In genomic region chr22:26168934-26169311, GRCh38 we compare ENCODE assay signal across 12 cellular contexts. TPM values are rescaled to one million over a fixed set of nuclear protein-coding genes. Genes with fewer than 3 reads are reported as not detected.
DNase-seq lines count a peak whose midpoint lies in the region; ATAC-seq and TF ChIP-seq lines count a peak whose summit lies in the region.
"Had no signal": no experiment of that assay in that cellular context is flagged by ENCODE, and none has a peak within 500 bp of the region (broad histone marks: within the 10 kb centered on the region; RNA-seq: fewer than 3 reads in every experiment).

No MANE protein-coding gene starts in this region.

- CTCF ChIA-PET in naive thymus-derived CD4-positive, alpha-beta T cell (lab: Charles Lee), result no interaction called here

- intact Hi-C loops in dorsolateral prefrontal cortex (cut with DNase I), result no loop called here
- intact Hi-C loops in naive thymus-derived CD4-positive, alpha-beta T cell (cut with micrococcal nuclease), result no loop called here

- H3K36me3 Mint-ChIP-seq in activated T-cell treated with anti-CD3 and anti-CD28 coated beads, Interleukin-2, amount 50 U/mL, for 72 hours (ENCODE audit: insufficient read depth in 2 of 2), result no peaks in the 10 kb centered on the region
- no peaks in the 10 kb centered on the region for H3K36me3 Mint-ChIP-seq in activated T-cell treated with anti-CD3 and anti-CD28 coated beads, Interleukin-2, amount 50 U/mL, for 4 hours (ENCODE audit: insufficient read depth)
- peaks cover 0 to 4% (median 0%) of the 10 kb centered on the region in 5 donors for H3K36me3 Mint-ChIP-seq in naive thymus-derived CD4-positive, alpha-beta T cell

- ATAC-seq in activated T-cell treated with anti-CD3 and anti-CD28 coated beads, Interleukin-2, amount 50 U/mL, for 72 hours (replicated peaks in 1 of 2), result no peak
- ATAC-seq in activated T-cell treated with anti-CD3 and anti-CD28 coated beads, Interleukin-2, amount 50 U/mL, for 4 hours, result no peak
- no peak for ATAC-seq in naive thymus-derived CD4-positive, alpha-beta T cell
- ATAC-seq in upper lobe of left lung (ENCODE audit: low FRiP score in 2 of 2), result no peak
- no peak for ATAC-seq in esophagus mucosa
- ATAC-seq: sciatic nerve had no signal

- TF ChIP-seq CTCF in dorsolateral prefrontal cortex (IDR thresholded peaks at IDR 0.05 in 54 of 56, conservative IDR thresholded peaks at IDR 0.05 in 2 of 56; ENCODE audit: low read depth in 1 of 56, partially characterized antibody in 56 of 56) (no peak), upper lobe of left lung (IDR thresholded peaks at IDR 0.05) (no peak)

- no peak overlapping the region for H3K27ac Mint-ChIP-seq in activated T-cell treated with anti-CD3 and anti-CD28 coated beads, Interleukin-2, amount 50 U/mL, for 72 hours
- no peak overlapping the region for H3K27ac Mint-ChIP-seq in naive thymus-derived CD4-positive, alpha-beta T cell
- H3K27ac Mint-ChIP-seq: activated T-helper 2 cell treated with anti-CD3 and anti-CD28 coated beads, Interferon-gamma antibody, Interleukin-2, Interleukin-4, amounts not matched to agents 10 μg/mL and 5 μg/mL and 100 μg/mL, durations not matched to agents 14 hours and 24 hours and 36 hours had no signal

- no peaks in the 10 kb centered on the region for H3K9me3 Mint-ChIP-seq in activated T-cell treated with anti-CD3 and anti-CD28 coated beads, Interleukin-2, amount 50 U/mL, for 72 hours
- H3K9me3 Mint-ChIP-seq in activated T-cell treated with anti-CD3 and anti-CD28 coated beads, Interleukin-2, amount 50 U/mL, for 4 hours, result no peaks in the 10 kb centered on the region
- H3K9me3 Mint-ChIP-seq in naive thymus-derived CD4-positive, alpha-beta T cell, result peaks cover 0 to 4% (median 0%) of the 10 kb centered on the region in 11 donors
- H3K9me3 Mint-ChIP-seq: activated T-helper 2 cell treated with anti-CD3 and anti-CD28 coated beads, Interferon-gamma antibody, Interleukin-2, Interleukin-4, amounts not matched to agents 10 μg/mL and 5 μg/mL and 100 μg/mL, durations not matched to agents 14 hours and 24 hours and 36 hours had no signal

- H3K9me3 ChIP-seq in naive thymus-derived CD4-positive, alpha-beta T cell (ENCODE audit: control insufficient read depth in 2 of 3, low read length in 3 of 3), result no peaks in the 10 kb centered on the region
- H3K9me3 ChIP-seq in upper lobe of left lung (no peaks in the 10 kb centered on the region), HAP-1 (no peaks in the 10 kb centered on the region)

- TF ChIP-seq EP300 in upper lobe of left lung (IDR thresholded peaks at IDR 0.05), result no peak

- peaks cover 0 to 55% (median 8%) of the 10 kb centered on the region in 45 donors for H3K27me3 ChIP-seq in dorsolateral prefrontal cortex
- peaks cover 0 to 6% of the 10 kb centered on the region in 2 donors for H3K27me3 ChIP-seq in naive thymus-derived CD4-positive, alpha-beta T cell (ENCODE audit: control insufficient read depth in 2 of 2, insufficient read depth in 2 of 2, low read length in 2 of 2)
- H3K27me3 ChIP-seq in upper lobe of left lung, result peaks cover 2 to 25% (median 14%) of the 10 kb centered on the region in 4 donors
- H3K27me3 ChIP-seq in HAP-1 (ENCODE audit: low read depth), result peaks cover 27% of the 10 kb centered on the region

- WGBS in upper lobe of left lung, 2 donors, result 5 to 15% methylated on average over 4 to 10 of the region's 15 CpGs

- peak overlapping the region; percentile 37 to 79 (median 64) for H3K4me3 ChIP-seq in dorsolateral prefrontal cortex
- no peak overlapping the region for H3K4me3 ChIP-seq in naive thymus-derived CD4-positive, alpha-beta T cell (ENCODE audit: low read length)
- H3K4me3 ChIP-seq in upper lobe of left lung, result peak overlapping the region in 3 of 4 donors; percentile 30 to 42 (median 40)
- no peak overlapping the region for H3K4me3 ChIP-seq in HAP-1

- TF ChIP-seq POLR2A in upper lobe of left lung (IDR thresholded peaks at IDR 0.05), result no peak

- POLR2A ChIA-PET in naive thymus-derived CD4-positive, alpha-beta T cell (lab: Charles Lee), result no interaction called here

- H3K4me3 Mint-ChIP-seq in activated T-cell treated with anti-CD3 and anti-CD28 coated beads, Interleukin-2, amount 50 U/mL, for 72 hours, result peak overlapping the region; percentile 21 to 42
- no peak overlapping the region for H3K4me3 Mint-ChIP-seq in activated T-cell treated with anti-CD3 and anti-CD28 coated beads, Interleukin-2, amount 50 U/mL, for 4 hours
- H3K4me3 Mint-ChIP-seq in naive thymus-derived CD4-positive, alpha-beta T cell, result peak overlapping the region in 8 of 10 donors; percentile 17 to 79 (median 55)

- DNase-seq in activated T-cell treated with anti-CD3 and anti-CD28 coated beads, Interleukin-2, amount 50 U/mL, for 72 hours, result no peak
- no peak for DNase-seq in activated T-cell treated with anti-CD3 and anti-CD28 coated beads, Interleukin-2, amount 50 U/mL, for 4 hours
- DNase-seq in dorsolateral prefrontal cortex (peak in 6 of 10 donors; percentile 13 to 62 (median 32)), upper lobe of left lung (no peak), HAP-1 (ENCODE audit: low spot score in 2 of 2) (no peak), NCI-H2196 (lab: John Stamatoyannopoulos, UW; ENCODE audit: unreplicated experiment) (no peak)
- DNase-seq in naive thymus-derived CD4-positive, alpha-beta T cell, result no peak

- no peaks in the 10 kb centered on the region for H3K4me1 Mint-ChIP-seq in activated T-cell treated with anti-CD3 and anti-CD28 coated beads, Interleukin-2, amount 50 U/mL, for 72 hours (ENCODE audit: low read depth)
- H3K4me1 Mint-ChIP-seq in activated T-cell treated with anti-CD3 and anti-CD28 coated beads, Interleukin-2, amount 50 U/mL, for 4 hours (ENCODE audit: low read depth), result peaks cover 4% of the 10 kb centered on the region
- H3K4me1 Mint-ChIP-seq in naive thymus-derived CD4-positive, alpha-beta T cell, result peaks cover 0 to 10% (median 6%) of the 10 kb centered on the region in 7 donors

- H3K36me3 ChIP-seq in naive thymus-derived CD4-positive, alpha-beta T cell (ENCODE audit: control insufficient read depth in 2 of 3, insufficient read depth in 3 of 3, low read length in 3 of 3), result no peaks in the 10 kb centered on the region
- H3K36me3 ChIP-seq in upper lobe of left lung (no peaks in the 10 kb centered on the region), HAP-1 (replicated peaks) (no peaks in the 10 kb centered on the region)

- no peaks in the 10 kb centered on the region for H3K4me1 ChIP-seq in naive thymus-derived CD4-positive, alpha-beta T cell (ENCODE audit: control insufficient read depth in 2 of 2, insufficient read depth in 2 of 2, low read length in 2 of 2)
- H3K4me1 ChIP-seq in upper lobe of left lung (peaks cover 8 to 19% (median 15%) of the 10 kb centered on the region in 4 donors), HAP-1 (no peaks in the 10 kb centered on the region)

- peak overlapping the region in 54 of 59 donors; percentile 12 to 90 (median 76) for H3K27ac ChIP-seq in dorsolateral prefrontal cortex
- no peak overlapping the region for H3K27ac ChIP-seq in naive thymus-derived CD4-positive, alpha-beta T cell (ENCODE audit: low read depth, low read length)
- H3K27ac ChIP-seq in upper lobe of left lung, result no peak overlapping the region

- H3K27me3 Mint-ChIP-seq in activated T-cell treated with anti-CD3 and anti-CD28 coated beads, Interleukin-2, amount 50 U/mL, for 72 hours (ENCODE audit: low read depth), result peaks cover 78% of the 10 kb centered on the region
- H3K27me3 Mint-ChIP-seq in activated T-cell treated with anti-CD3 and anti-CD28 coated beads, Interleukin-2, amount 50 U/mL, for 4 hours (ENCODE audit: low read depth), result peaks cover 68% of the 10 kb centered on the region
- H3K27me3 Mint-ChIP-seq in naive thymus-derived CD4-positive, alpha-beta T cell, result peaks cover 61 to 90% (median 64%) of the 10 kb centered on the region in 5 donors

- in situ Hi-C loops in HAP-1 (cut with MboI; ENCODE audit: low sequenced_read_pairs), result no loop called here

RNA-seq across cellular contexts. Expression of gene SEZ6L, which starts 0.3 kb away (rescaled TPM):
- total RNA-seq in activated T-cell treated with anti-CD3 and anti-CD28 coated beads, Interleukin-2, amount 50 U/mL, for 72 hours, result under 1 TPM in 1 of 2 donors, not detected in 1; 0.05 TPM
- not detected for total RNA-seq in activated T-cell treated with anti-CD3 and anti-CD28 coated beads, Interleukin-2, amount 50 U/mL, for 4 hours
- total RNA-seq in dorsolateral prefrontal cortex (100 to 1,000 TPM in 73 of 120 experiments, 10 to 100 TPM in 47; 32.7 to 147 (median 105) TPM), upper lobe of left lung (1 to 10 TPM in 1 of 6 donors, under 1 TPM in 2, not detected in 3; 0.06 to 1.2 (median 0.24) TPM), esophagus mucosa (0.04 TPM)
- total RNA-seq in naive thymus-derived CD4-positive, alpha-beta T cell, result 1 to 10 TPM in 1 of 5 experiments, under 1 TPM in 1, not detected in 3; 0.16 to 1.4 TPM
- polyA plus RNA-seq in naive thymus-derived CD4-positive, alpha-beta T cell, result not detected
- total RNA-seq: activated T-helper 2 cell treated with anti-CD3 and anti-CD28 coated beads, Interferon-gamma antibody, Interleukin-2, Interleukin-4, amounts not matched to agents 10 μg/mL and 5 μg/mL and 100 μg/mL, durations not matched to agents 14 hours and 24 hours and 36 hours; fibroblast of villous mesenchyme; SK-MEL-5 had no signal

Comparison
In these comparisons a context has a peak if more than half of its experiments do, and no peak if none do; other contexts are left out.
1. DNase-seq: peak in dorsolateral prefrontal cortex (6 of 10); none in activated T-cell treated with anti-CD3 and anti-CD28 coated beads, Interleukin-2, amount 50 U/mL, for 72 hours (0 of 2), activated T-cell treated with anti-CD3 and anti-CD28 coated beads, Interleukin-2, amount 50 U/mL, for 4 hours (single experiment), naive thymus-derived CD4-positive, alpha-beta T cell (0 of 9), upper lobe of left lung (0 of 2), HAP-1 (0 of 2) and NCI-H2196 (single experiment).
2. H3K27ac ChIP-seq: peak in dorsolateral prefrontal cortex (54 of 59); none in naive thymus-derived CD4-positive, alpha-beta T cell (single experiment) and upper lobe of left lung (0 of 4).
3. H3K4me3 ChIP-seq: peak in dorsolateral prefrontal cortex (59 of 59) and upper lobe of left lung (3 of 4); none in naive thymus-derived CD4-positive, alpha-beta T cell (single experiment) and HAP-1 (single experiment).
4. RNA of gene SEZ6L, which starts 0.3 kb away (total RNA-seq): 32.7 to 147 TPM in dorsolateral prefrontal cortex; 0.06 to 1.2 TPM in upper lobe of left lung, 0.05 TPM in activated T-cell treated with anti-CD3 and anti-CD28 coated beads, Interleukin-2, amount 50 U/mL, for 72 hours, 0.04 TPM in esophagus mucosa (single experiment), not detected in activated T-cell treated with anti-CD3 and anti-CD28 coated beads, Interleukin-2, amount 50 U/mL, for 4 hours and 0.16 to 1.4 TPM in naive thymus-derived CD4-positive, alpha-beta T cell; every median in the first group is over 10 times any median in the second.